ENCODE assay signal across 8 cellular contexts in the genomic region with DNA sequence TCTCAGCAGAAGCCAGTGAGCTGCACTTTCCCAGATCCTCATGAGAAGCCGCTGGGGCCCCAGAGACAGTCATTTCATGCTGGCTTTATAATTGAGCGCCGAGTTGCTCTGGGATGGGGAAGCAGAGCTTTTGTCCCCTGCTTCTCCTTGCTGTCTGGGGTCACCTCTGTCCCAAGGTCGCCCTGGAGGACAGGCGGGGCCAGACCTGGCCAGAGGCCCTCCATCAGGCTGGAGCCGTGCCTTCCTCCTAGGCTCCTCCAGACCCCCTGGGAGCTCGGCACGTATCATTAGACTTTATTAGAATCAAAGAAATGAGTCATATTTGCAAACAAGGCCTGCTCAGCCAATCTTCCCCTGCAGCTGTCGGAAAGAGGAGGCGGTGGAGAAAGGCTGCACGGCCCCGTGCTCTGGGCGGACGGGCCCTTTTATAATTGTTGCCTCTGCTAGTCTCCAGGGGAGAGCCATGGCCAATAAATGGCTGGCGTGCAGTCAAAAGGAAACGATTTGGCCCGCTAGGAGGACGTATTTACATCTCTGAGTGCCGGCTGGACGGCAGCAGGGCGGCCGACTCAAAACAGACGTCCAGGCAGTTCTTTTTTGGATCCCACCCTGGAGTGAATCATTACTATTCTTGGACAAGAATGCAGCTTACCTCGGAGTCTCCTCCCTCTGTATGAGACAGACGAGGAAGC. TPM values are rescaled to one million over a fixed set of nuclear protein-coding genes. Genes with fewer than 3 reads are reported as not detected.
DNase-seq lines count a peak whose midpoint lies in the region; ATAC-seq and TF ChIP-seq lines count a peak whose summit lies in the region.

No MANE protein-coding gene starts in this region.

- TF ChIP-seq CTCF in progenitor cell of endocrine pancreas (IDR thresholded peaks at IDR 0.05; ENCODE audit: unreplicated experiment) = no peak

- no peaks in the 10 kb centered on the region for H3K4me1 Mint-ChIP-seq in progenitor cell of endocrine pancreas (ENCODE audit: low read depth)

- H3K36me3 ChIP-seq in SJSA1 (peaks cover 76% of the 10 kb centered on the region), Karpas-422 (ENCODE audit: insufficient read depth, low read length) (peaks cover 26% of the 10 kb centered on the region; the same call in 1 of the 2 replicates)

- H3K27ac ChIP-seq in SJSA1 (peak overlapping the region; percentile 93), Karpas-422 (ENCODE audit: low read length) (no peak overlapping the region)

- H3K9me2 ChIP-seq in Karpas-422 (replicated peaks; ENCODE audit: insufficient read depth, low read length) = no peaks in the 10 kb centered on the region

- H3K27me3 Mint-ChIP-seq in progenitor cell of endocrine pancreas = no peaks in the 10 kb centered on the region

- H3K9ac ChIP-seq in Karpas-422 (ENCODE audit: low read length) = no peak overlapping the region

- ATAC-seq in HG03025 (IDR thresholded peaks at IDR 0.05; ENCODE audit: low FRiP score, unreplicated experiment) = no peak
- no peak for ATAC-seq in GM21447 (IDR thresholded peaks at IDR 0.05; ENCODE audit: unreplicated experiment)

- no peak overlapping the region for H3K4me3 ChIP-seq in SJSA1
- no peak overlapping the region for H3K4me3 ChIP-seq in Karpas-422 (ENCODE audit: low read length)

- H3K9me3 Mint-ChIP-seq in progenitor cell of endocrine pancreas (ENCODE audit: low read depth) = no peaks in the 10 kb centered on the region

- peaks cover 13% of the 10 kb centered on the region for H3K36me3 Mint-ChIP-seq in progenitor cell of endocrine pancreas (ENCODE audit: insufficient read depth)

- H3K27ac Mint-ChIP-seq in progenitor cell of endocrine pancreas = peak overlapping the region; percentile 29

- H3K4me1 ChIP-seq in SJSA1 (replicated peaks) (peaks cover 42% of the 10 kb centered on the region), Karpas-422 (ENCODE audit: low read length) (no peaks in the 10 kb centered on the region)

- H3K27me3 ChIP-seq in SJSA1 (replicated peaks) (no peaks in the 10 kb centered on the region), Karpas-422 (ENCODE audit: low read length) (no peaks in the 10 kb centered on the region)

- no peaks in the 10 kb centered on the region; the same call in 1 of the 2 replicates for H4K20me1 ChIP-seq in Karpas-422 (ENCODE audit: insufficient read depth, low read depth, low read length)

- H3K4me2 ChIP-seq in Karpas-422 (ENCODE audit: low read depth, low read length, poor library complexity, severe bottlenecking) = no peak overlapping the region

- DNase-seq in GOT3 (lab: John Stamatoyannopoulos, UW) (peak; percentile 80), SJSA1 (ENCODE audit: low read depth in 1 of 2, low spot score in 2 of 2) (peak; percentile 94 to 95), glomerular visceral epithelial cell (ENCODE audit: extremely low spot score) (peak; percentile 93), progenitor cell of endocrine pancreas (ENCODE audit: low spot score, unreplicated experiment) (no peak), Karpas-422 (no peak), GDM1 (lab: John Stamatoyannopoulos, UW) (no peak)

- no peak overlapping the region for H3K4me3 Mint-ChIP-seq in progenitor cell of endocrine pancreas (ENCODE audit: low read depth)

- no peaks in the 10 kb centered on the region for H3K79me2 ChIP-seq in Karpas-422 (ENCODE audit: low read length)

- H2AFZ ChIP-seq in Karpas-422 (ENCODE audit: low read length) = no peak overlapping the region

- no peaks in the 10 kb centered on the region for H3K9me3 ChIP-seq in SJSA1 (replicated peaks)
- no peaks in the 10 kb centered on the region for H3K9me3 ChIP-seq in Karpas-422 (ENCODE audit: low read length)

RNA-seq across cellular contexts. Expression of a gene that starts 50.4 kb away (rescaled TPM):
- 36.0 and 49.4 TPM in 2 replicates for total RNA-seq in SJSA1 (2014; rRNA removed; shearing (Covaris generic))
- total RNA-seq in progenitor cell of endocrine pancreas = 23.8 and 28.1 TPM in 2 replicates
- 25.3 and 30.2 TPM in 2 replicates for total RNA-seq in Karpas-422 (2014; rRNA removed; shearing (Covaris generic); ENCODE audit: low replicate concordance)

Comparison
In these comparisons a context has a peak if more than half of its experiments do, and no peak if none do; other contexts are left out.
1. DNase-seq: peak in GOT3 (single experiment), SJSA1 (2 of 2) and glomerular visceral epithelial cell (single experiment); none in progenitor cell of endocrine pancreas (single experiment), Karpas-422 (single experiment) and GDM1 (single experiment).